7 cellular contexts compared by ENCODE assay signal in genomic region chr1:160101037-160101716, GRCh38. TPM values are rescaled to one million over a fixed set of nuclear protein-coding genes. Genes with fewer than 3 reads are reported as not detected.
DNase-seq lines count a peak whose midpoint lies in the region; ATAC-seq and TF ChIP-seq lines count a peak whose summit lies in the region.

No MANE protein-coding gene starts in this region.

- H3K9me3 ChIP-seq in MG63 = no peaks in the 10 kb centered on the region

- POLR2A ChIA-PET in RWPE1 (lab: Yijun Ruan, JAX; ENCODE audit: low non-redundant PET) = no interaction called here

- H3K36me3 ChIP-seq in MG63 = no peaks in the 10 kb centered on the region

- H3K27me3 Mint-ChIP-seq in nephron progenitor cell (ENCODE audit: low read depth, poor library complexity) = peaks cover 25% of the 10 kb centered on the region

- H3K27me3 ChIP-seq in MG63 = no peaks in the 10 kb centered on the region

- peak overlapping the region; percentile 98 for H3K27ac Mint-ChIP-seq in nephron progenitor cell

- CTCF ChIA-PET in RWPE1 (lab: Yijun Ruan, JAX) = interaction anchor here (0.5 to 2.4 kb wide), 28 partner anchors 8 to 263 kb away, joined by 3 to 15 read pairs (median 4); no protein-coding TSS in a partner anchor

- TF ChIP-seq CTCF in RWPE1 (conservative IDR thresholded peaks at IDR 0.05; ENCODE audit: low read depth) = peak; percentile 95
- TF ChIP-seq CTCF in nephron progenitor cell (IDR thresholded peaks at IDR 0.05) = peak; percentile 90

- no peak overlapping the region for H3K27ac ChIP-seq in RWPE1

- H3K4me3 Mint-ChIP-seq in nephron progenitor cell = peak overlapping the region; percentile 12

- DNase-seq in MG63 (peak; percentile 74), RWPE1 (ENCODE audit: low spot score) (peak; percentile 75), activated T-helper 1 cell treated with Interleukin-2 at 50 U/mL for 16 hours (ENCODE audit: low read depth) (peak; percentile 51), fibroblast of gingiva (ENCODE audit: low read depth) (peak; percentile 42), nephron progenitor cell (peak; percentile 85)
- peak; percentile 83 for DNase-seq in stimulated activated naive CD8-positive, alpha-beta T cell treated with anti-CD3 and anti-CD28 coated beads, Interleukin-15, Interleukin-2, amounts not matched to agents 100 U/mL and 50 U/mL, for 24 hours

- H3K4me1 Mint-ChIP-seq in nephron progenitor cell = peaks cover 72% of the 10 kb centered on the region

- no peak overlapping the region for H3K4me3 ChIP-seq in MG63

- peak; percentile 30 for ATAC-seq in GM18505 (IDR thresholded peaks at IDR 0.05; ENCODE audit: unreplicated experiment)
- peak; percentile 30 for ATAC-seq in stimulated activated naive CD8-positive, alpha-beta T cell treated with anti-CD3 and anti-CD28 coated beads, Interleukin-15, Interleukin-2, amounts not matched to agents 100 U/mL and 50 U/mL, for 24 hours

- no peaks in the 10 kb centered on the region for H3K36me3 Mint-ChIP-seq in nephron progenitor cell (ENCODE audit: low read depth)

- TF ChIP-seq POLR2A in GM18505 (IDR thresholded peaks at IDR 0.05; ENCODE audit: borderline replicate concordance, extremely low read depth, insufficient read depth, insufficient read length) = no peak

- no peaks in the 10 kb centered on the region for H3K9me3 Mint-ChIP-seq in nephron progenitor cell

RNA-seq across cellular contexts. Expression of gene IGSF8, which starts 2.8 kb away (rescaled TPM):
- total RNA-seq in MG63 (2014; rRNA removed; shearing (Covaris generic); ENCODE audit: low replicate concordance) = 18.0 and 20.2 TPM in 2 replicates

RNA-seq across cellular contexts. Expression of gene ATP1A2, which starts 14.4 kb away (rescaled TPM):
- total RNA-seq in MG63 (2014; rRNA removed; shearing (Covaris generic); ENCODE audit: low replicate concordance) = not detected in 2 replicates

RNA-seq across cellular contexts. Expression of gene KCNJ9, which starts 19.8 kb away (rescaled TPM):
- not detected in 2 replicates for total RNA-seq in MG63 (2014; rRNA removed; shearing (Covaris generic); ENCODE audit: low replicate concordance)

RNA-seq across cellular contexts. Expression of gene KCNJ10, which starts 31.2 kb away (rescaled TPM):
- total RNA-seq in MG63 (2014; rRNA removed; shearing (Covaris generic); ENCODE audit: low replicate concordance) = not detected in 2 replicates

RNA-seq across cellular contexts. Expression of gene ATP1A4, which starts 50.2 kb away (rescaled TPM):
- total RNA-seq in MG63 (2014; rRNA removed; shearing (Covaris generic); ENCODE audit: low replicate concordance) = not detected in 2 replicates
